ENCODE assay signal across 15 cellular contexts in genomic region chr3:15314276-15314675, GRCh38. TPM values are rescaled to one million over a fixed set of nuclear protein-coding genes. Genes with fewer than 3 reads are reported as not detected.
A peak's percentile ranks its signal among the peaks of the same experiment; 100 is the strongest.
DNase-seq lines count a peak whose midpoint lies in the region; ATAC-seq, FAIRE-seq and TF ChIP-seq lines count a peak whose summit lies in the region.
"Had no signal": no experiment of that assay in that cellular context is flagged by ENCODE, and none has a peak within 500 bp of the region (broad histone marks: within the 10 kb centered on the region; RNA-seq: fewer than 3 reads in every experiment).

No MANE protein-coding gene starts in this region.

- no peak overlapping the region for H3K4me3 ChIP-seq in BLaER1 treated with 17β-estradiol and CSF1 and Interleukin-3, amounts not matched to agents 10 nM and 100 nM
- H3K4me3 ChIP-seq in NT2/D1 (ENCODE audit: insufficient read length, low read depth): no peak overlapping the region
- no peak overlapping the region for H3K4me3 ChIP-seq in kidney (ENCODE audit: low read length in 2 of 2)
- no peak overlapping the region for H3K4me3 ChIP-seq in skeletal muscle tissue (ENCODE audit: low read length in 3 of 3)
- H3K4me3 ChIP-seq in left lung: no peak overlapping the region

- H3K4me2 ChIP-seq in BLaER1 treated with 17β-estradiol and CSF1 and Interleukin-3, amounts not matched to agents 10 nM and 100 nM: peak overlapping the region; percentile 69 to 86 (median 81)

- peak overlapping the region in 4 of 11 experiments; percentile 2 to 36 (median 32); a peak in 5 of 22 replicates for H3K9ac ChIP-seq in BLaER1 treated with 17β-estradiol and CSF1 and Interleukin-3, amounts not matched to agents 10 nM and 100 nM
- H3K9ac ChIP-seq in NT2/D1 (ENCODE audit: insufficient read length, low read depth): peak overlapping the region; percentile 29
- H3K9ac ChIP-seq in kidney (ENCODE audit: low read length in 2 of 2): no peak overlapping the region
- peak overlapping the region in 2 of 3 donors; percentile 27 to 46 for H3K9ac ChIP-seq in skeletal muscle tissue (ENCODE audit: low read depth in 1 of 3, low read length in 3 of 3)

- H3K4me1 ChIP-seq in BLaER1 treated with 17β-estradiol and CSF1 and Interleukin-3, amounts not matched to agents 10 nM and 100 nM: peaks cover 40 to 89% (median 63%) of the 10 kb centered on the region in 10 experiments
- H3K4me1 ChIP-seq in NT2/D1 (ENCODE audit: insufficient read depth, insufficient read length) (peaks cover 10% of the 10 kb centered on the region), kidney (ENCODE audit: control insufficient read depth in 1 of 2, insufficient read depth in 1 of 2, low read depth in 1 of 2, low read length in 2 of 2) (peaks cover 37 to 45% of the 10 kb centered on the region in 2 donors), skeletal muscle tissue (ENCODE audit: control insufficient read depth in 3 of 3, insufficient read depth in 3 of 3, low read length in 3 of 3) (peaks cover 26 to 78% (median 60%) of the 10 kb centered on the region in 3 donors), left lung (peaks cover 44 to 97% of the 10 kb centered on the region in 2 donors)

- peaks cover 0 to 18% (median 0%) of the 10 kb centered on the region in 11 experiments; a peak in 2 of 22 replicates for H4K20me1 ChIP-seq in BLaER1 treated with 17β-estradiol and CSF1 and Interleukin-3, amounts not matched to agents 10 nM and 100 nM

- H3K9me3 ChIP-seq in BLaER1 treated with 17β-estradiol and CSF1 and Interleukin-3, amounts not matched to agents 10 nM and 100 nM (replicated peaks in 1 of 11): no peaks in the 10 kb centered on the region
- no peaks in the 10 kb centered on the region for H3K9me3 ChIP-seq in NT2/D1 (ENCODE audit: insufficient read depth, low read length)
- H3K9me3 ChIP-seq in kidney (ENCODE audit: control insufficient read depth in 1 of 2, low read length in 2 of 2): no peaks in the 10 kb centered on the region
- H3K9me3 ChIP-seq in skeletal muscle tissue (ENCODE audit: control insufficient read depth in 3 of 3, low read length in 3 of 3): no peaks in the 10 kb centered on the region
- no peaks in the 10 kb centered on the region for H3K9me3 ChIP-seq in left lung

- H3K27me3 ChIP-seq in BLaER1 treated with 17β-estradiol and CSF1 and Interleukin-3, amounts not matched to agents 10 nM and 100 nM: no peaks in the 10 kb centered on the region
- H3K27me3 ChIP-seq in NT2/D1 (ENCODE audit: insufficient read depth, insufficient read length): no peaks in the 10 kb centered on the region
- H3K27me3 ChIP-seq in skeletal muscle tissue (ENCODE audit: control insufficient read depth in 3 of 3, insufficient read depth in 3 of 3, low read length in 3 of 3): no peaks in the 10 kb centered on the region
- no peaks in the 10 kb centered on the region for H3K27me3 ChIP-seq in left lung

- no peak for FAIRE-seq in kidney (lab: Jason Lieb, UNC)
- FAIRE-seq: frontal cortex had no signal

- ATAC-seq in activated CD4-positive, CD25-positive, alpha-beta regulatory T cell treated with anti-CD3 and anti-CD28 coated beads, Interleukin-2, amount 50 U/mL, for 24 hours: no peak
- ATAC-seq in left lung: no peak
- ATAC-seq: stimulated activated effector memory CD8-positive, alpha-beta T cell treated with anti-CD3 and anti-CD28 coated beads, Interleukin-12 subunit alpha, Interleukin-12 subunit beta, amount 100 ng/mL, for 72 hours had no signal

- TF ChIP-seq CTCF in kidney (IDR thresholded peaks at IDR 0.05; ENCODE audit: borderline replicate concordance, extremely low read depth, insufficient read depth) (no peak), left lung (IDR thresholded peaks at IDR 0.05) (no peak)

- peak overlapping the region in 9 of 11 experiments; percentile 29 to 62 (median 52); a peak in 17 of 22 replicates for H3K27ac ChIP-seq in BLaER1 treated with 17β-estradiol and CSF1 and Interleukin-3, amounts not matched to agents 10 nM and 100 nM
- peak overlapping the region; percentile 36 to 56 for H3K27ac ChIP-seq in kidney (ENCODE audit: low read depth in 2 of 2, low read length in 2 of 2)
- H3K27ac ChIP-seq in skeletal muscle tissue (ENCODE audit: low read depth, low read length): peak overlapping the region; percentile 98
- peak overlapping the region in 1 of 2 donors; percentile 73 for H3K27ac ChIP-seq in left lung

- DNase-seq in NT2/D1 (ENCODE audit: low read depth, low spot score) (no peak), kidney (no peak), midbrain (lab: John Stamatoyannopoulos, UW) (no peak), AG08396 (ENCODE audit: low spot score) (no peak), left lung (no peak)
- DNase-seq: activated effector memory CD4-positive, alpha-beta T cell treated with Interleukin-2 at 50 U/mL for 16 hours; NCI-H1930; NCI-H69; right cardiac atrium; stimulated activated CD4-positive, alpha-beta T cell treated with anti-CD3 and anti-CD28 coated beads, Interleukin-4, amount 100 ng/mL, for 4 hours had no signal

- peaks cover 0 to 20% (median 0%) of the 10 kb centered on the region in 11 experiments; a peak in 2 of 22 replicates for H3K36me3 ChIP-seq in BLaER1 treated with 17β-estradiol and CSF1 and Interleukin-3, amounts not matched to agents 10 nM and 100 nM
- H3K36me3 ChIP-seq in NT2/D1 (ENCODE audit: insufficient read depth, insufficient read length, low read length): no peaks in the 10 kb centered on the region
- H3K36me3 ChIP-seq in kidney (ENCODE audit: control insufficient read depth in 1 of 2, insufficient read depth in 2 of 2, low read length in 2 of 2): peaks cover 0 to 4% of the 10 kb centered on the region in 2 donors
- H3K36me3 ChIP-seq in skeletal muscle tissue (ENCODE audit: control insufficient read depth in 3 of 3, insufficient read depth in 3 of 3, low read length in 3 of 3): no peaks in the 10 kb centered on the region
- no peaks in the 10 kb centered on the region for H3K36me3 ChIP-seq in left lung

- intact Hi-C loops in kidney (cut with DNase I): no loop called here
- intact Hi-C loops in left lung (cut with DNase I): no loop called here

RNA-seq across cellular contexts. Expression of gene SH3BP5, which starts 18.1 kb away (rescaled TPM):
- total RNA-seq in kidney: 109 TPM
- polyA plus RNA-seq in kidney (ENCODE audit: insufficient read depth, low read depth, low replicate concordance): 39.1 TPM
- total RNA-seq in skeletal muscle tissue: 24.0 TPM
- 10 to 100 TPM; 53.3 to 62.2 TPM for total RNA-seq in left lung

Comparison
In these comparisons a context has a peak if more than half of its experiments do, and no peak if none do; other contexts are left out.
1. H3K9ac ChIP-seq: peak in NT2/D1 (single experiment) and skeletal muscle tissue (2 of 3); none in kidney (0 of 2).